In the genomic region with DNA sequence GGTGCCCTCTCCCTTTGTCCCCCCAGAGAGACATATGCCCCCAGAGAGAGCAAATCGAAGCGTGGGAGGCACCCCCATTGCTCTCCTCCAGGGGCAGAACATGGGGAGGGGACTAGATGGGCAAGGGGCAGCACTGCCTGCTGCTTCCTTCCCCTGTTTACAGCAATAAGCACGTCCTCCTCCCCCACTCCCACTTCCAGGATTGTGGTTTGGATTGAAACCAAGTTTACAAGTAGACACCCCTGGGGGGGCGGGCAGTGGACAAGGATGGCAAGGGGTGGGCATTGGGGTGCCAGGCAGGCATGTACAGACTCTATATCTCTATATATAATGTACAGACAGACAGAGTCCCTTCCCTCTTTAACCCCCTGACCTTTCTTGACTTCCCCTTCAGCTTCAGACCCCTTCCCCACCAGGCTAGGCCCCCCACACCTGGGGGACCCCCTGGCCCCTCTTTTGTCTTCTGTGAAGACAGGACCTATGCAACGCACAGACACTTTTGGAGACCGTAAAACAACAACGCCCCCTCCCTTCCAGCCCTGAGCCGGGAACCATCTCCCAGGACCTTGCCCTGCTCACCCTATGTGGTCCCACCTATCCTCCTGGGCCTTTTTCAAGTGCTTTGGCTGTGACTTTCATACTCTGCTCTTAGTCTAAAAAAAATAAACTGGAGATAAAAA, we compare ENCODE assay signal across 1 cellular context.
TF ChIP-seq lines count a peak whose summit lies in the region.

No MANE protein-coding gene starts in this region.

TF ChIP-seq in WTC11, 78 proteins besides CTCF, POLR2A, EP300 and RAD21 (continued from another document):
- TF ChIP-seq, protein P1, sequence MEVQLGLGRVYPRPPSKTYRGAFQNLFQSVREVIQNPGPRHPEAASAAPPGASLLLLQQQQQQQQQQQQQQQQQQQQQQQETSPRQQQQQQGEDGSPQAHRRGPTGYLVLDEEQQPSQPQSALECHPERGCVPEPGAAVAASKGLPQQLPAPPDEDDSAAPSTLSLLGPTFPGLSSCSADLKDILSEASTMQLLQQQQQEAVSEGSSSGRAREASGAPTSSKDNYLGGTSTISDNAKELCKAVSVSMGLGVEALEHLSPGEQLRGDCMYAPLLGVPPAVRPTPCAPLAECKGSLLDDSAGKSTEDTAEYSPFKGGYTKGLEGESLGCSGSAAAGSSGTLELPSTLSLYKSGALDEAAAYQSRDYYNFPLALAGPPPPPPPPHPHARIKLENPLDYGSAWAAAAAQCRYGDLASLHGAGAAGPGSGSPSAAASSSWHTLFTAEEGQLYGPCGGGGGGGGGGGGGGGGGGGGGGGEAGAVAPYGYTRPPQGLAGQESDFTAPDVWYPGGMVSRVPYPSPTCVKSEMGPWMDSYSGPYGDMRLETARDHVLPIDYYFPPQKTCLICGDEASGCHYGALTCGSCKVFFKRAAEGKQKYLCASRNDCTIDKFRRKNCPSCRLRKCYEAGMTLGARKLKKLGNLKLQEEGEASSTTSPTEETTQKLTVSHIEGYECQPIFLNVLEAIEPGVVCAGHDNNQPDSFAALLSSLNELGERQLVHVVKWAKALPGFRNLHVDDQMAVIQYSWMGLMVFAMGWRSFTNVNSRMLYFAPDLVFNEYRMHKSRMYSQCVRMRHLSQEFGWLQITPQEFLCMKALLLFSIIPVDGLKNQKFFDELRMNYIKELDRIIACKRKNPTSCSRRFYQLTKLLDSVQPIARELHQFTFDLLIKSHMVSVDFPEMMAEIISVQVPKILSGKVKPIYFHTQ (CRISPR knock-in tag; IDR thresholded peaks at IDR 0.05): no peak
- TF ChIP-seq, protein P2, sequence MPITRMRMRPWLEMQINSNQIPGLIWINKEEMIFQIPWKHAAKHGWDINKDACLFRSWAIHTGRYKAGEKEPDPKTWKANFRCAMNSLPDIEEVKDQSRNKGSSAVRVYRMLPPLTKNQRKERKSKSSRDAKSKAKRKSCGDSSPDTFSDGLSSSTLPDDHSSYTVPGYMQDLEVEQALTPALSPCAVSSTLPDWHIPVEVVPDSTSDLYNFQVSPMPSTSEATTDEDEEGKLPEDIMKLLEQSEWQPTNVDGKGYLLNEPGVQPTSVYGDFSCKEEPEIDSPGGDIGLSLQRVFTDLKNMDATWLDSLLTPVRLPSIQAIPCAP (CRISPR knock-in tag; IDR thresholded peaks at IDR 0.05): no peak
- TF ChIP-seq, protein P3, sequence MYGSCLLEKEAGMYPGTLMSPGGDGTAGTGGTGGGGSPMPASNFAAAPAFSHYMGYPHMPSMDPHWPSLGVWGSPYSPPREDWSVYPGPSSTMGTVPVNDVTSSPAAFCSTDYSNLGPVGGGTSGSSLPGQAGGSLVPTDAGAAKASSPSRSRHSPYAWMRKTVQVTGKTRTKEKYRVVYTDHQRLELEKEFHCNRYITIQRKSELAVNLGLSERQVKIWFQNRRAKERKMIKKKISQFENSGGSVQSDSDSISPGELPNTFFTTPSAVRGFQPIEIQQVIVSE (CRISPR knock-in tag; IDR thresholded peaks at IDR 0.05; ENCODE audit: borderline replicate concordance): no peak
